In the genomic region with DNA sequence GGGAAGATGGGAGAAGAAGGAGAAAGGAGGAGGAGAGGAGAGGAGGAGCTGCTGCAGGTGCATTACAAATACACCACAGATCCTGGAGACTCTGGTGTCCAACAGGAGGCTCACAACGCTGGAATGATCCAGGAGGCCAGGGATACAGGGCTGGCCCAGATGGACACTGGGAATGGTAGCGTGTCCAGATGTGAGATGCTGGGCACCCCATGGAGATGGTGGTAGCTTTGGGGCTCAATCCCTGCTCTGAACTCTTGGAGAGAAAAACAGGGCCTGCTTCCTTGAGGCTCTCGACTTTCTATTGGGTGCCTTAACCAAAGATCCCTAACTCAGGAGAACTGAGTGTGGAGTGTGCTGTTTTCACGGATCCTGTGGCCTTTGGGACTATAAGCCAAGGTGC, we compare ENCODE assay signal across 28 cellular contexts.
"Had no signal": no experiment of that assay in that cellular context is flagged by ENCODE, and none has a peak within 500 bp of the region (broad histone marks: within the 10 kb centered on the region; RNA-seq: fewer than 3 reads in every experiment).

No MANE protein-coding gene starts in this region.

- H3K4me3 ChIP-seq: ovary, psoas muscle, right lobe of liver, sigmoid colon, stomach, thoracic aorta, thyroid gland, tibial nerve, upper lobe of left lung, vagina had no signal

- ATAC-seq: naive thymus-derived CD4-positive, alpha-beta T cell; natural killer cell; psoas muscle; right cardiac atrium; right lobe of liver; stimulated activated effector memory CD8-positive, alpha-beta T cell treated with anti-CD3 and anti-CD28 coated beads, Interleukin-12 subunit alpha, Interleukin-12 subunit beta, amount 100 ng/mL, for 72 hours; stimulated activated naive B cell treated with anti-CD40 and anti-IgM and Interleukin-4, amounts not matched to agents 10 μg/mL and 1 μg/mL and 100 μg/mL, for 72 hours had no signal

- H3K36me3 ChIP-seq: neutrophil, ovary, right lobe of liver, sigmoid colon, stomach, thoracic aorta, thyroid gland, tibial nerve, upper lobe of left lung, vagina had no signal

- H3K27ac Mint-ChIP-seq: naive thymus-derived CD4-positive, alpha-beta T cell; natural killer cell; nephron; stimulated activated effector memory CD8-positive, alpha-beta T cell treated with anti-CD3 and anti-CD28 coated beads, Interleukin-12 subunit alpha, Interleukin-12 subunit beta, amount 100 ng/mL, for 72 hours; stimulated activated naive B cell treated with anti-CD40 and anti-IgM and Interleukin-4, amounts not matched to agents 10 μg/mL and 1 μg/mL and 100 μg/mL, for 72 hours; stimulated activated naive CD8-positive, alpha-beta T cell treated with anti-CD3 and anti-CD28 coated beads, Interleukin-15, Interleukin-2, amounts not matched to agents 100 ng/mL and 50 ng/mL, for 24 hours had no signal

- H3K9ac ChIP-seq: parathyroid adenoma had no signal

- H3K27ac ChIP-seq: neutrophil, ovary, parathyroid adenoma, psoas muscle, right lobe of liver, sigmoid colon, stomach, thoracic aorta, thyroid gland, tibial nerve, upper lobe of left lung, vagina had no signal

- H3K36me3 Mint-ChIP-seq: naive thymus-derived CD4-positive, alpha-beta T cell; natural killer cell; stimulated activated effector memory CD8-positive, alpha-beta T cell treated with anti-CD3 and anti-CD28 coated beads, Interleukin-12 subunit alpha, Interleukin-12 subunit beta, amount 100 ng/mL, for 72 hours; stimulated activated naive B cell treated with anti-CD40 and anti-IgM and Interleukin-4, amounts not matched to agents 10 μg/mL and 1 μg/mL and 100 μg/mL, for 72 hours had no signal

- H3K27me3 ChIP-seq: ovary, right lobe of liver, thyroid gland, upper lobe of left lung, vagina had no signal

- H3K4me1 ChIP-seq: parathyroid adenoma, psoas muscle, right lobe of liver, sigmoid colon, stomach, upper lobe of left lung, vagina had no signal

- H3K9me3 ChIP-seq: neutrophil, ovary, psoas muscle, right lobe of liver, sigmoid colon, stomach, thoracic aorta, thyroid gland, tibial nerve, upper lobe of left lung, vagina had no signal

- H3K9me3 Mint-ChIP-seq: naive thymus-derived CD4-positive, alpha-beta T cell; natural killer cell; nephron; stimulated activated effector memory CD8-positive, alpha-beta T cell treated with anti-CD3 and anti-CD28 coated beads, Interleukin-12 subunit alpha, Interleukin-12 subunit beta, amount 100 ng/mL, for 72 hours; stimulated activated naive B cell treated with anti-CD40 and anti-IgM and Interleukin-4, amounts not matched to agents 10 μg/mL and 1 μg/mL and 100 μg/mL, for 72 hours; stimulated activated naive CD8-positive, alpha-beta T cell treated with anti-CD3 and anti-CD28 coated beads, Interleukin-15, Interleukin-2, amounts not matched to agents 100 ng/mL and 50 ng/mL, for 24 hours had no signal

- H2AFZ ChIP-seq: parathyroid adenoma had no signal

- H3K4me3 Mint-ChIP-seq: naive thymus-derived CD4-positive, alpha-beta T cell; natural killer cell; nephron; stimulated activated effector memory CD8-positive, alpha-beta T cell treated with anti-CD3 and anti-CD28 coated beads, Interleukin-12 subunit alpha, Interleukin-12 subunit beta, amount 100 ng/mL, for 72 hours; stimulated activated naive B cell treated with anti-CD40 and anti-IgM and Interleukin-4, amounts not matched to agents 10 μg/mL and 1 μg/mL and 100 μg/mL, for 72 hours; stimulated activated naive CD8-positive, alpha-beta T cell treated with anti-CD3 and anti-CD28 coated beads, Interleukin-15, Interleukin-2, amounts not matched to agents 100 ng/mL and 50 ng/mL, for 24 hours had no signal

- H3K4me1 Mint-ChIP-seq: nephron; stimulated activated effector memory CD8-positive, alpha-beta T cell treated with anti-CD3 and anti-CD28 coated beads, Interleukin-12 subunit alpha, Interleukin-12 subunit beta, amount 100 ng/mL, for 72 hours had no signal

- DNase-seq: naive thymus-derived CD4-positive, alpha-beta T cell; natural killer cell; nucleus accumbens; ovary; posterior cingulate gyrus; psoas muscle; right cardiac atrium; right lobe of liver; small intestine; stimulated activated CD4-positive, alpha-beta T cell treated with anti-CD3 and anti-CD28 coated beads, Interleukin-15, amount 100 ng/mL, for 24 hours; stimulated activated CD4-positive, alpha-beta T cell treated with anti-CD3 and anti-CD28 coated beads, Interleukin-2, amount 100 ng/mL, for 24 hours; stimulated activated CD4-positive, alpha-beta T cell treated with anti-CD3 and anti-CD28 coated beads, Interleukin-2, amount 100 ng/mL, for 48 hours; stimulated activated CD4-positive, alpha-beta T cell treated with anti-CD3 and anti-CD28 coated beads, Interleukin-4, amount 100 ng/mL, for 24 hours; stimulated activated naive B cell treated with anti-CD40 and anti-IgM and Interleukin-4, amounts not matched to agents 10 μg/mL and 1 μg/mL and 100 μg/mL, for 72 hours; stimulated activated naive CD4-positive, alpha-beta T cell treated with Interleukin-2 at 50 U/mL for 16 hours; stomach; trophoblast cell had no signal
